Comparison of ENCODE assay signal across 11 cellular contexts in the genomic region with DNA sequence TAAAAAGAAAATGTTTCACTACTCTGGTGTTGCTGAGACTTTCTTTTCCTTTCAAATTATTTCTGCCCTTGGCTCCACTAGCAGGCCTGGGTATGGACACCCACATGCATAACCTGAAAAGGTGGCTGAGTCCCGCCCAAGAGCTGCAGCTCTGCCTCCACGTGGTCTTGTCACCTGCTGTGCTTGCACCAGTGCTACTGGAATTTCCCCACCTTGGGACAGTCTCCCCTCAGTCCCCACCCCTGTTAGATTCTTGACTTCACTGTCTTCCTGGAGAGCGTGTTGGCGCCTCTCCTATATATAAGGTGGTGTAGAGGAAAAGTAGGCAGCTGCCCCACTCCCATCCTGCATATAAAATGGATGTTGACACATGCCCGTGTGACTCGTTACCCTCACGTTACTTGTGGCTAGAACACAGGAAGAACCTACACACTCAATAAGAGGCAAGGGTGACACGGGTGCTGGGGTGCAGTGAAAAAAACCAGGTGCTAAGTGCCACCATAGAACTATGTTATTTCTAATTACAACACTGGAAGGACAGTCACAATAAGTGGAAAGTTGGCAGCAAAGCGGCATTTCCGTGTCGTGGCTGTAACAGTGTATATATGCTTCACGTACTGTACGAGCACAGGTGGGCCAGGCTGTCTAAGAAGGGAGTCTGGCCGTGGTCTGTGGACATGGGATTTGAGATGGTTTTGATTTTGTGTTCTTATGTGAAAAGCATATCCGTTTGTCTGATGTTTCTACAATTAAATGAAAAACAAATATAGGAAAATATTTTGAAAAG.
DNase-seq lines count a peak whose midpoint lies in the region; ATAC-seq, FAIRE-seq and TF ChIP-seq lines count a peak whose summit lies in the region.
"Had no signal": no experiment of that assay in that cellular context is flagged by ENCODE, and none has a peak within 500 bp of the region (broad histone marks: within the 10 kb centered on the region; RNA-seq: fewer than 3 reads in every experiment).

No MANE protein-coding gene starts in this region.

- TF ChIP-seq CTCF in GM13977 (IDR thresholded peaks at IDR 0.05; ENCODE audit: extremely low read depth, insufficient read depth, missing control alignments) (no peak), RWPE1 (conservative IDR thresholded peaks at IDR 0.05; ENCODE audit: low read depth) (no peak)

- in situ Hi-C loops in Caki2 (cut with HindIII; ENCODE audit: low pct_unique_long_range_greater_than_20kb, low sequenced_read_pairs) = no loop called here
- in situ Hi-C loops in GM13977 (cut with MboI; ENCODE audit: low pct_unique_long_range_greater_than_20kb, low sequenced_read_pairs, unreplicated experiment) = no loop called here

- ATAC-seq in T-helper 17 cell (peak; percentile 36), HG02763 (IDR thresholded peaks at IDR 0.05; ENCODE audit: unreplicated experiment) (no peak)

- peaks cover 2% of the 10 kb centered on the region for H3K36me3 Mint-ChIP-seq in T-helper 17 cell (ENCODE audit: low read depth)

- CTCF ChIA-PET in RWPE1 (lab: Yijun Ruan, JAX) = interaction anchor here (0.6 to 1.4 kb wide), 3 partner anchors 10 to 277 kb away, joined by 3 to 6 read pairs (median 3); no protein-coding TSS in a partner anchor

- H3K27ac ChIP-seq in RWPE1 = no peak overlapping the region

- TF ChIP-seq POLR2A in GM12892 (IDR thresholded peaks at IDR 0.05; ENCODE audit: low read depth, low read length) = no peak

- POLR2A ChIA-PET in RWPE1 (lab: Yijun Ruan, JAX; ENCODE audit: low non-redundant PET) = no interaction called here

- peak overlapping the region; percentile 95 for H3K27ac Mint-ChIP-seq in T-helper 17 cell
- H3K27ac Mint-ChIP-seq: dendritic cell treated with granulocyte-macrophage colony-stimulating factor and Interleukin-4, amounts not matched to agents 40 ng/mL and 50 ng/mL, for 4 days had no signal

- H3K27me3 Mint-ChIP-seq in T-helper 17 cell = no peaks in the 10 kb centered on the region

- H3K9me3 ChIP-seq in T-helper 17 cell (ENCODE audit: control insufficient read depth, low read length, poor library complexity, severe bottlenecking) = no peaks in the 10 kb centered on the region

- H3K4me1 Mint-ChIP-seq in T-helper 17 cell = peaks cover 31% of the 10 kb centered on the region

- FAIRE-seq in GM12892 (lab: Jason Lieb, UNC) = no peak
- FAIRE-seq: H54 had no signal

- DNase-seq in A172 (ENCODE audit: low spot score) (peak; percentile 26), Caki2 (ENCODE audit: low read depth) (peak; percentile 12), T-helper 17 cell (no peak), dermis blood vessel endothelial cell (peak; percentile 2), GM13977 (ENCODE audit: low spot score) (no peak), RWPE1 (ENCODE audit: low spot score) (no peak), GM12892 (ENCODE audit: insufficient read length) (no peak)
- DNase-seq: NCI-H2171 had no signal

- H3K4me3 Mint-ChIP-seq in T-helper 17 cell = peak overlapping the region; percentile 58
- H3K4me3 Mint-ChIP-seq: dendritic cell treated with granulocyte-macrophage colony-stimulating factor and Interleukin-4, amounts not matched to agents 40 ng/mL and 50 ng/mL, for 4 days had no signal

Comparison
In these comparisons a context has a peak if more than half of its experiments do, and no peak if none do; other contexts are left out.
1. DNase-seq: peak in A172 (single experiment), Caki2 (single experiment) and dermis blood vessel endothelial cell (single experiment); none in T-helper 17 cell (0 of 3), GM13977 (single experiment), RWPE1 (single experiment) and GM12892 (single experiment).